In genomic region chr4:38889143-38889542, GRCh38 we compare ENCODE assay signal across 9 cellular contexts. TPM values are rescaled to one million over a fixed set of nuclear protein-coding genes. Genes with fewer than 3 reads are reported as not detected.
DNase-seq lines count a peak whose midpoint lies in the region; ATAC-seq and TF ChIP-seq lines count a peak whose summit lies in the region.
"Had no signal": no experiment of that assay in that cellular context is flagged by ENCODE, and none has a peak within 500 bp of the region (broad histone marks: within the 10 kb centered on the region; RNA-seq: fewer than 3 reads in every experiment).

No MANE protein-coding gene starts in this region.

- H4K20me1 ChIP-seq in SK-N-SH (ENCODE audit: insufficient read depth) = peaks cover 7% of the 10 kb centered on the region

- peak; percentile 75 to 94 for TF ChIP-seq EP300 in SK-N-SH (IDR thresholded peaks at IDR 0.05; ENCODE audit: borderline replicate concordance in 1 of 2, low read depth in 1 of 2, low read length in 1 of 2)

- no peak for TF ChIP-seq CTCF in SK-N-SH (IDR thresholded peaks at IDR 0.05)
- TF ChIP-seq CTCF in CD8-positive, alpha-beta T cell (IDR thresholded peaks at IDR 0.05) = no peak

- POLR2A ChIA-PET in activated CD4-positive, alpha-beta T cell treated with anti-CD3 and anti-CD28 coated beads, Interleukin-2, amount 10 ng/mL, durations not matched to agents 7 days and 5 days (lab: Charles Lee) = no interaction called here
- POLR2A ChIA-PET in SK-N-SH (lab: Yijun Ruan, JAX) = no interaction called here
- POLR2A ChIA-PET in CD8-positive, alpha-beta T cell (lab: Charles Lee) = no interaction called here

- H3K4me3 ChIP-seq in SK-N-SH (ENCODE audit: low read depth in 2 of 2, low read length in 1 of 2) = no peak overlapping the region
- no peak overlapping the region for H3K4me3 ChIP-seq in CD8-positive, alpha-beta T cell (ENCODE audit: low read depth, low read length)

- no peaks in the 10 kb centered on the region for H3K27me3 Mint-ChIP-seq in activated CD4-positive, alpha-beta T cell treated with anti-CD3 and anti-CD28 coated beads, Interleukin-2, amount 10 ng/mL, durations not matched to agents 7 days and 5 days
- no peaks in the 10 kb centered on the region for H3K27me3 Mint-ChIP-seq in stimulated activated naive CD8-positive, alpha-beta T cell treated with anti-CD3 and anti-CD28 coated beads, Interleukin-15, amount 100 ng/mL, for 72 hours
- no peaks in the 10 kb centered on the region for H3K27me3 Mint-ChIP-seq in CD8-positive, alpha-beta T cell (ENCODE audit: low read depth)

- peaks cover 31% of the 10 kb centered on the region for H3F3A ChIP-seq in SK-N-SH (replicated peaks; ENCODE audit: insufficient read depth)

- peaks cover 16% of the 10 kb centered on the region for H3K4me1 Mint-ChIP-seq in activated CD4-positive, alpha-beta T cell treated with anti-CD3 and anti-CD28 coated beads, Interleukin-2, amount 10 ng/mL, durations not matched to agents 7 days and 5 days
- peaks cover 49% of the 10 kb centered on the region for H3K4me1 Mint-ChIP-seq in stimulated activated naive CD8-positive, alpha-beta T cell treated with anti-CD3 and anti-CD28 coated beads, Interleukin-15, amount 100 ng/mL, for 72 hours
- H3K4me1 Mint-ChIP-seq in CD8-positive, alpha-beta T cell (ENCODE audit: low read depth) = peaks cover 6% of the 10 kb centered on the region

- ATAC-seq in stimulated activated naive CD8-positive, alpha-beta T cell treated with anti-CD3 and anti-CD28 coated beads, Interleukin-15, amount 100 ng/mL, for 72 hours = peak; percentile 79
- no peak for ATAC-seq in CD8-positive, alpha-beta T cell
- ATAC-seq in HG02840 (IDR thresholded peaks at IDR 0.05; ENCODE audit: low FRiP score, unreplicated experiment) = no peak

- H3K36me3 Mint-ChIP-seq in activated CD4-positive, alpha-beta T cell treated with anti-CD3 and anti-CD28 coated beads, Interleukin-2, amount 10 ng/mL, durations not matched to agents 7 days and 5 days (ENCODE audit: low read depth) = no peaks in the 10 kb centered on the region
- no peaks in the 10 kb centered on the region for H3K36me3 Mint-ChIP-seq in CD8-positive, alpha-beta T cell

- H3K27me3 ChIP-seq in SK-N-SH (ENCODE audit: insufficient read depth) = no peaks in the 10 kb centered on the region
- H3K27me3 ChIP-seq in CD8-positive, alpha-beta T cell (ENCODE audit: insufficient read depth, low read length) = no peaks in the 10 kb centered on the region

- H3K27ac ChIP-seq in SK-N-SH (ENCODE audit: low read depth in 2 of 2, low read length in 1 of 2) = peak overlapping the region; percentile 65 to 94; a peak in 3 of 4 replicates
- H3K27ac ChIP-seq in CD8-positive, alpha-beta T cell (ENCODE audit: low read depth, low read length) = no peak overlapping the region
- H3K27ac ChIP-seq: parathyroid adenoma had no signal

- H3K4me3 Mint-ChIP-seq in activated CD4-positive, alpha-beta T cell treated with anti-CD3 and anti-CD28 coated beads, Interleukin-2, amount 10 ng/mL, durations not matched to agents 7 days and 5 days = no peak overlapping the region
- H3K4me3 Mint-ChIP-seq in stimulated activated naive CD8-positive, alpha-beta T cell treated with anti-CD3 and anti-CD28 coated beads, Interleukin-15, amount 100 ng/mL, for 72 hours = peak overlapping the region; percentile 18 to 46
- H3K4me3 Mint-ChIP-seq in CD8-positive, alpha-beta T cell = no peak overlapping the region

- 18% methylated on average over 1 of the region's 1 CpG for WGBS in SK-N-SH (ENCODE audit: low lambda C conversion rate)

- H3K4me1 ChIP-seq in SK-N-SH (ENCODE audit: control insufficient read depth in 1 of 2, insufficient read depth in 2 of 2, low read depth in 1 of 2, low read length in 1 of 2) = peaks cover 0 to 19% of the 10 kb centered on the region in 2 experiments; a peak in 2 of 4 replicates
- H3K4me1 ChIP-seq in CD8-positive, alpha-beta T cell (ENCODE audit: insufficient read depth, low read length) = no peaks in the 10 kb centered on the region
- H3K4me1 ChIP-seq: parathyroid adenoma had no signal

- intact Hi-C loops in CD8-positive, alpha-beta T cell (cut with DNase I, micrococcal nuclease) = no loop called here

- peak overlapping the region; percentile 55; the same call in 1 of the 2 replicates for H3K9ac ChIP-seq in SK-N-SH
- H3K9ac ChIP-seq: parathyroid adenoma had no signal

- peaks cover 0 to 35% of the 10 kb centered on the region in 2 experiments for H3K36me3 ChIP-seq in SK-N-SH (replicated peaks in 1 of 2; ENCODE audit: control insufficient read depth in 1 of 2, insufficient read depth in 2 of 2, low read length in 1 of 2)
- no peaks in the 10 kb centered on the region for H3K36me3 ChIP-seq in CD8-positive, alpha-beta T cell (ENCODE audit: insufficient read depth, low read length)

- H3K9me3 ChIP-seq in SK-N-SH = no peaks in the 10 kb centered on the region
- H3K9me3 ChIP-seq in CD8-positive, alpha-beta T cell (ENCODE audit: low read length) = no peaks in the 10 kb centered on the region

- no peak overlapping the region for H2AFZ ChIP-seq in SK-N-SH (ENCODE audit: low read depth)
- H2AFZ ChIP-seq: parathyroid adenoma had no signal

- H3K79me2 ChIP-seq in SK-N-SH (ENCODE audit: insufficient read depth) = peaks cover 12% of the 10 kb centered on the region
- H3K79me2 ChIP-seq: parathyroid adenoma had no signal

- H3K4me2 ChIP-seq in SK-N-SH = peak overlapping the region; percentile 54

- CTCF ChIA-PET in activated CD4-positive, alpha-beta T cell treated with anti-CD3 and anti-CD28 coated beads, Interleukin-2, amount 10 ng/mL, durations not matched to agents 7 days and 5 days (lab: Charles Lee) = interaction anchor here (0.9 to 2.1 kb wide), 6 partner anchors 11 to 246 kb away, joined by 3 to 6 read pairs (median 4); no protein-coding TSS in a partner anchor
- CTCF ChIA-PET in SK-N-SH (lab: Yijun Ruan, JAX) = interaction anchor here (0.6 to 2.5 kb wide), 5 partner anchors 14 to 246 kb away, joined by 3 to 8 read pairs (median 5); no protein-coding TSS in a partner anchor
- CTCF ChIA-PET in CD8-positive, alpha-beta T cell (lab: Charles Lee) = interaction anchor here (0.8 to 3.5 kb wide), 5 partner anchors 10 to 246 kb away, joined by 3 to 14 read pairs (median 3); no protein-coding TSS in a partner anchor

- H3K27ac Mint-ChIP-seq in activated CD4-positive, alpha-beta T cell treated with anti-CD3 and anti-CD28 coated beads, Interleukin-2, amount 10 ng/mL, durations not matched to agents 7 days and 5 days = peak overlapping the region; percentile 68
- peak overlapping the region; percentile 90 for H3K27ac Mint-ChIP-seq in stimulated activated naive CD8-positive, alpha-beta T cell treated with anti-CD3 and anti-CD28 coated beads, Interleukin-15, amount 100 ng/mL, for 72 hours
- no peak overlapping the region for H3K27ac Mint-ChIP-seq in CD8-positive, alpha-beta T cell

- DNase-seq in activated CD4-positive, alpha-beta T cell treated with anti-CD3 and anti-CD28 coated beads, Interleukin-2, amount 10 ng/mL, durations not matched to agents 7 days and 5 days = no peak
- DNase-seq in activated CD4-positive, alpha-beta T cell treated with anti-CD3 and anti-CD28 coated beads for 4 hours = no peak
- DNase-seq in SK-N-SH = no peak
- peak; percentile 79 for DNase-seq in foreskin melanocyte
- no peak for DNase-seq in stimulated activated naive CD8-positive, alpha-beta T cell treated with anti-CD3 and anti-CD28 coated beads, Interleukin-15, amount 100 ng/mL, for 72 hours
- no peak for DNase-seq in NCI-H187 treated with DMSO at 0.1 percent for 48 hours (lab: John Stamatoyannopoulos, UW)
- no peak for DNase-seq in CD8-positive, alpha-beta T cell

- H3K9me2 ChIP-seq in SK-N-SH = no peaks in the 10 kb centered on the region

- H3K9me3 Mint-ChIP-seq in activated CD4-positive, alpha-beta T cell treated with anti-CD3 and anti-CD28 coated beads, Interleukin-2, amount 10 ng/mL, durations not matched to agents 7 days and 5 days = no peaks in the 10 kb centered on the region
- no peaks in the 10 kb centered on the region for H3K9me3 Mint-ChIP-seq in stimulated activated naive CD8-positive, alpha-beta T cell treated with anti-CD3 and anti-CD28 coated beads, Interleukin-15, amount 100 ng/mL, for 72 hours
- no peaks in the 10 kb centered on the region for H3K9me3 Mint-ChIP-seq in CD8-positive, alpha-beta T cell

- no peak for TF ChIP-seq RAD21 in SK-N-SH (IDR thresholded peaks at IDR 0.05; ENCODE audit: low read length)

TF ChIP-seq in SK-N-SH, 30 proteins besides CTCF, POLR2A, EP300 and RAD21 (continues in another document):
- peak; percentile 59; the same call in 1 of the 2 replicates for TF ChIP-seq SIN3A (IDR thresholded peaks at IDR 0.05; ENCODE audit: borderline replicate concordance, low read depth, low read length)
- TF ChIP-seq ZBTB33 (IDR thresholded peaks at IDR 0.05; ENCODE audit: borderline replicate concordance, low read depth) = peak; percentile 89

RNA-seq across cellular contexts. Expression of gene FAM114A1, which starts 21.5 kb away (rescaled TPM):
- under 1 TPM; 0.31 to 0.45 TPM for total RNA-seq in activated CD4-positive, alpha-beta T cell treated with anti-CD3 and anti-CD28 coated beads, Interleukin-2, amount 10 ng/mL, durations not matched to agents 7 days and 5 days
- 48.2 and 54.2 TPM in 2 replicates for polyA plus RNA-seq in SK-N-SH (2012; rRNA removed)
- 37.9 and 43.6 TPM in 2 replicates for polyA plus RNA-seq in SK-N-SH (2012; cell fraction: cytosol; rRNA removed)
- polyA plus RNA-seq in SK-N-SH (2012; cell fraction: nucleus; rRNA removed) = 36.8 and 41.4 TPM in 2 replicates
- total RNA-seq in CD8-positive, alpha-beta T cell = not detected

RNA-seq across cellular contexts. Expression of gene TLR6, which starts 32.5 kb away (rescaled TPM):
- total RNA-seq in activated CD4-positive, alpha-beta T cell treated with anti-CD3 and anti-CD28 coated beads, Interleukin-2, amount 10 ng/mL, durations not matched to agents 7 days and 5 days = 1 to 10 TPM; 3.2 to 3.5 TPM
- polyA plus RNA-seq in SK-N-SH (2012; rRNA removed) = 0.10 and 0.19 TPM in 2 replicates
- 0.13 and 0.14 TPM in 2 replicates for polyA plus RNA-seq in SK-N-SH (2012; cell fraction: cytosol; rRNA removed)
- polyA plus RNA-seq in SK-N-SH (2012; cell fraction: nucleus; rRNA removed) = 0.39 and 0.56 TPM in 2 replicates
- under 1 TPM; 0.31 to 0.60 TPM for total RNA-seq in CD8-positive, alpha-beta T cell

Comparison
In these comparisons a context has a peak if more than half of its experiments do, and no peak if none do; other contexts are left out.
1. H3K4me3 Mint-ChIP-seq: peak in stimulated activated naive CD8-positive, alpha-beta T cell treated with anti-CD3 and anti-CD28 coated beads, Interleukin-15, amount 100 ng/mL, for 72 hours (2 of 2); none in activated CD4-positive, alpha-beta T cell treated with anti-CD3 and anti-CD28 coated beads, Interleukin-2, amount 10 ng/mL, durations not matched to agents 7 days and 5 days (single experiment) and CD8-positive, alpha-beta T cell (single experiment).